In the genomic region with DNA sequence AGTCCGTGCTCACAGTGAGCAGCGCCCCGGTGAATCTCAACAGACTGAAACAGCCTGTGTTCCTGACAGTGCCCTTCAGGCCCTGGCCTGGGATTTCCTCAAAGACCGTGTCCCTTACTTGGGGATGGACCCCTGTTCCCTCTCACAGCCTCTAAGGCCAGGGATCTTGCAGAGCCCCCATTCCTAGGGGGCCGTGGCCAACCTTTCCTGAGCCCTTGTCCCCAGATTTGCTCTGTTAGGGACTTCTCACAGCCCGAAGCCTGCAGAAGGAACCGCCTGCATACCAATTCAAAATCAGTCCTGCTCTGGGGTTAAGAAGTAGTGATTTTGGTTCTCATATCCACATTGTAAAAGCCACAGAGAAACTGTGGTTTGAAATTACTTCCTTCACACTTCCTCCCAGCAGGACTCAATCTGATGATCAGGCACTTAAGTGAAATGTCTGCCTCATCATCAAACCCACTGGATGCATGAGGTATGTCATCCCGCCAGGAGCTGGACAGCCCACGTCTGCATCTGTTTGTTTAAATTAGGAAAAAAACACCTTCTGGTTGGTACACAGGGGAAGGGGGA, we compare ENCODE assay signal across 1 cellular context.
A peak's percentile ranks its signal among the peaks of the same experiment; 100 is the strongest.
TF ChIP-seq lines count a peak whose summit lies in the region.

No MANE protein-coding gene starts in this region.

TF ChIP-seq in GM12878, 131 proteins besides CTCF, POLR2A, EP300 and RAD21 (continued from another document):
- no peak for TF ChIP-seq ZNF592 (IDR thresholded peaks at IDR 0.05)
- TF ChIP-seq ETV6 (conservative IDR thresholded peaks at IDR 0.05 in 1 of 2, IDR thresholded peaks at IDR 0.05 in 1 of 2; ENCODE audit: borderline replicate concordance in 1 of 2, low read depth in 1 of 2), result peak in 1 of 2 experiments; percentile 60; a peak in 1 of 4 replicates
- TF ChIP-seq RUNX3 (IDR thresholded peaks at IDR 0.05; ENCODE audit: low read length), result peak; percentile 86
